1 cellular context compared by ENCODE assay signal in the genomic region with DNA sequence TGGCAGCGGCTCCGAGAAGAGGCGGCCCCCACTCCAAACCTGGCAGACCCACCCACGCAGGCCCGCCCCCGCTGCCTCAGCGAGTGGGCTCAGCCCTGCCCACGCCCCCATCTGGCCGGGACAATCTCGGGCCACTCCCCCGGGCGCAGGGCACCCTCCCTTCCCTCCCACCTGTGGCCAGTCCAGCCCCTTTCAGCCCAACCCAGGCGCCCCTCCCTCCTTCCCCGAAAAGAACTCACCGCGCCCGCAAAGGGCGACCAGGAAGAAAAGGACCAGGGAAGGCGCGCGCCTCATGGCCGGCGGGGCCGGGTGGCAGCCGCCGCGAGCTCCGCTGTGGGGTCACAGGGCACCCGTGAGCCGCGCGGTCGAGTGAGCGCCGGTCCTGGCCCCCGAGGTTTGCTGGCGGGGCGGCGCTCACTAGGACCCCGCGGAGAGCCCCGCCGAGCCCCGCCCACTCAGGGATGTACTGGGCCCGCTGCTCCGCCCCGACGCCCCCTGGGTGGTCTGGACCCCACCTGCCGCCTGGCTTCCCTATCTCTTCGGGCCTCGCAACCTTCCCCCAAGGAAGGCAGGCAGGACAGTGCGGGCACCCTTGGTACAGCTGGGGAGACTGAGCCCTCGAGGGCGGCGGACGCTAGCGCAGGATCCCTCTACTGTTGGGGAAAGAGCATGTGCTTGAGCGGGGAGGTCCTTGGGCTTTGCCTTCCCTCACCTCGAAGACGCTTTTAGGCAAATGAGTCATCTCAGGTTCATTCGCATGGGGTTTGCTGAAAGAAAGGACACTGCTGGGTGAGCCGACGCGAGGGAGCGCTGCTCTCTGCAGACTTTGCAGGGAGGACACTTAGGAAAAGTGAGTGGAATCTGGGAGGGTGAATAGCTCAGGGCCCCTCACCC.
A peak's percentile ranks its signal among the peaks of the same experiment; 100 is the strongest.
TF ChIP-seq lines count a peak whose summit lies in the region.

A gene with protein sequence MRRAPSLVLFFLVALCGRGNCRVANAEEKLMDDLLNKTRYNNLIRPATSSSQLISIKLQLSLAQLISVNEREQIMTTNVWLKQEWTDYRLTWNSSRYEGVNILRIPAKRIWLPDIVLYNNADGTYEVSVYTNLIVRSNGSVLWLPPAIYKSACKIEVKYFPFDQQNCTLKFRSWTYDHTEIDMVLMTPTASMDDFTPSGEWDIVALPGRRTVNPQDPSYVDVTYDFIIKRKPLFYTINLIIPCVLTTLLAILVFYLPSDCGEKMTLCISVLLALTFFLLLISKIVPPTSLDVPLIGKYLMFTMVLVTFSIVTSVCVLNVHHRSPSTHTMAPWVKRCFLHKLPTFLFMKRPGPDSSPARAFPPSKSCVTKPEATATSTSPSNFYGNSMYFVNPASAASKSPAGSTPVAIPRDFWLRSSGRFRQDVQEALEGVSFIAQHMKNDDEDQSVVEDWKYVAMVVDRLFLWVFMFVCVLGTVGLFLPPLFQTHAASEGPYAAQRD (minus strand): TSS at position 371 of the 894 bp plus-strand sequence. CDS start 77 bp downstream, at position 294.

TF ChIP-seq in H1, 55 proteins besides CTCF, POLR2A, EP300 and RAD21 (continues in another document):
- TF ChIP-seq POLR2AphosphoS5 (IDR thresholded peaks at IDR 0.05; ENCODE audit: low read depth, low read length) (0 out of 2 replicates have a peak, but pooled peaks have one; percentile 18), GABPA (IDR thresholded peaks at IDR 0.05; ENCODE audit: borderline replicate concordance, insufficient read depth, low read length) (no peak), KDM4A (IDR thresholded peaks at IDR 0.05; ENCODE audit: low read depth, low read length, severe bottlenecking) (peak; percentile 96), CREB1 (IDR thresholded peaks at IDR 0.05) (no peak), FOSL1 (IDR thresholded peaks at IDR 0.05; ENCODE audit: insufficient read depth, low read depth, low read length) (peak; percentile 94), ASH2L (IDR thresholded peaks at IDR 0.05; ENCODE audit: low read length) (peak; percentile 89), EZH2 (IDR thresholded peaks at IDR 0.05; ENCODE audit: low read depth, low read length, severe bottlenecking) (no peak), YY1 (IDR thresholded peaks at IDR 0.05; ENCODE audit: low read depth, low read length) (no peak), TEAD4 (IDR thresholded peaks at IDR 0.05; ENCODE audit: low read depth, low read length) (no peak), RXRA (IDR thresholded peaks at IDR 0.05; ENCODE audit: insufficient read depth, low read depth, low read length) (no peak), NANOG (IDR thresholded peaks at IDR 0.05; ENCODE audit: insufficient read depth, low read depth, low read length, poor library complexity, severe bottlenecking) (no peak), POU5F1 (IDR thresholded peaks at IDR 0.05; ENCODE audit: low read depth, low read length) (no peak), SIX5 (IDR thresholded peaks at IDR 0.05; ENCODE audit: low read depth, low read length) (no peak), BACH1 (IDR thresholded peaks at IDR 0.05; ENCODE audit: low read length) (0 out of 2 replicates have a peak, but pooled peaks have one; percentile 9), RBBP5 (IDR thresholded peaks at IDR 0.05; ENCODE audit: borderline replicate concordance, low read depth, low read length) (peak; percentile 62; the same call in 1 of the 2 replicates), SIN3A (conservative IDR thresholded peaks at IDR 0.05 in 1 of 2, IDR thresholded peaks at IDR 0.05 in 1 of 2; ENCODE audit: low read depth in 1 of 2, low read length in 2 of 2) (0 out of 4 replicates have a peak, but pooled peaks of 1 of the 2 experiments have one; percentile 14), CTBP2 (IDR thresholded peaks at IDR 0.05; ENCODE audit: borderline replicate concordance, insufficient read depth, insufficient read length, low read length) (no peak), HDAC6 (IDR thresholded peaks at IDR 0.05; ENCODE audit: low read depth, low read length) (no peak), TAF7 (optimal IDR thresholded peaks at IDR 0.05; ENCODE audit: borderline replicate concordance, low read depth, low read length) (no peak), KDM1A (IDR thresholded peaks at IDR 0.05; ENCODE audit: borderline replicate concordance, low read length) (0 out of 2 replicates have a peak, but pooled peaks have one; percentile 12), RFX5 (IDR thresholded peaks at IDR 0.05; ENCODE audit: borderline replicate concordance, low read depth, low read length) (no peak), ZNF274 (IDR thresholded peaks at IDR 0.05; ENCODE audit: borderline replicate concordance, extremely low read depth, low read length) (no peak), SAP30 (IDR thresholded peaks at IDR 0.05; ENCODE audit: insufficient read depth, insufficient replicate concordance, low read length) (peak; percentile 22), PHF8 (conservative IDR thresholded peaks at IDR 0.05; ENCODE audit: low read depth, low read length) (0 out of 2 replicates have a peak, but pooled peaks have one; percentile 23), NRF1 (IDR thresholded peaks at IDR 0.05; ENCODE audit: low read depth, low read length) (no peak), EGR1 (IDR thresholded peaks at IDR 0.05; ENCODE audit: borderline replicate concordance, low read depth, low read length) (peak; percentile 60; the same call in 1 of the 2 replicates), SIRT6 (IDR thresholded peaks at IDR 0.05; ENCODE audit: low read length) (no peak), HDAC2 (IDR thresholded peaks at IDR 0.05; ENCODE audit: borderline replicate concordance in 1 of 2, low read depth in 2 of 2, low read length in 2 of 2) (no peak; a peak in 1 of 4 replicates), SRF (IDR thresholded peaks at IDR 0.05; ENCODE audit: low read depth, low read length) (no peak), BRCA1 (IDR thresholded peaks at IDR 0.05; ENCODE audit: low read depth, low read length) (no peak), CHD1 (IDR thresholded peaks at IDR 0.05; ENCODE audit: low read depth, low read length) (no peak), TCF12 (IDR thresholded peaks at IDR 0.05; ENCODE audit: low read depth, low read length) (no peak), CHD2 (IDR thresholded peaks at IDR 0.05; ENCODE audit: low read length) (no peak), CBX8 (IDR thresholded peaks at IDR 0.05; ENCODE audit: borderline replicate concordance, low read depth, low read length) (no peak), JUN (IDR thresholded peaks at IDR 0.05; ENCODE audit: low read depth, low read length) (0 out of 2 replicates have a peak, but pooled peaks have one; percentile 44), KDM5A (IDR thresholded peaks at IDR 0.05; ENCODE audit: low read length) (no peak), JUND (IDR thresholded peaks at IDR 0.05; ENCODE audit: low read length) (peak; percentile 90), BCL11A (IDR thresholded peaks at IDR 0.05; ENCODE audit: low read depth in 2 of 2, low read length in 2 of 2) (no peak), SP1 (IDR thresholded peaks at IDR 0.05; ENCODE audit: low read depth, low read length) (peak; percentile 18; the same call in 1 of the 2 replicates), CBX5 (IDR thresholded peaks at IDR 0.05; ENCODE audit: low read depth, low read length) (no peak), RNF2 (IDR thresholded peaks at IDR 0.05; ENCODE audit: borderline replicate concordance, low read depth, low read length, missing control alignments, poor library complexity, severe bottlenecking) (peak; percentile 44), CEBPB (IDR thresholded peaks at IDR 0.05; ENCODE audit: low read depth, low read length) (no peak), SP2 (IDR thresholded peaks at IDR 0.05; ENCODE audit: low read length) (no peak)
- TF ChIP-seq, protein P1, sequence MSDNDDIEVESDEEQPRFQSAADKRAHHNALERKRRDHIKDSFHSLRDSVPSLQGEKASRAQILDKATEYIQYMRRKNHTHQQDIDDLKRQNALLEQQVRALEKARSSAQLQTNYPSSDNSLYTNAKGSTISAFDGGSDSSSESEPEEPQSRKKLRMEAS (IDR thresholded peaks at IDR 0.05), result peak; percentile 99
- TF ChIP-seq, protein P2, sequence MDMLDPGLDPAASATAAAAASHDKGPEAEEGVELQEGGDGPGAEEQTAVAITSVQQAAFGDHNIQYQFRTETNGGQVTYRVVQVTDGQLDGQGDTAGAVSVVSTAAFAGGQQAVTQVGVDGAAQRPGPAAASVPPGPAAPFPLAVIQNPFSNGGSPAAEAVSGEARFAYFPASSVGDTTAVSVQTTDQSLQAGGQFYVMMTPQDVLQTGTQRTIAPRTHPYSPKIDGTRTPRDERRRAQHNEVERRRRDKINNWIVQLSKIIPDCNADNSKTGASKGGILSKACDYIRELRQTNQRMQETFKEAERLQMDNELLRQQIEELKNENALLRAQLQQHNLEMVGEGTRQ (IDR thresholded peaks at IDR 0.05; ENCODE audit: low read length), result no peak
- TF ChIP-seq, protein P3, sequence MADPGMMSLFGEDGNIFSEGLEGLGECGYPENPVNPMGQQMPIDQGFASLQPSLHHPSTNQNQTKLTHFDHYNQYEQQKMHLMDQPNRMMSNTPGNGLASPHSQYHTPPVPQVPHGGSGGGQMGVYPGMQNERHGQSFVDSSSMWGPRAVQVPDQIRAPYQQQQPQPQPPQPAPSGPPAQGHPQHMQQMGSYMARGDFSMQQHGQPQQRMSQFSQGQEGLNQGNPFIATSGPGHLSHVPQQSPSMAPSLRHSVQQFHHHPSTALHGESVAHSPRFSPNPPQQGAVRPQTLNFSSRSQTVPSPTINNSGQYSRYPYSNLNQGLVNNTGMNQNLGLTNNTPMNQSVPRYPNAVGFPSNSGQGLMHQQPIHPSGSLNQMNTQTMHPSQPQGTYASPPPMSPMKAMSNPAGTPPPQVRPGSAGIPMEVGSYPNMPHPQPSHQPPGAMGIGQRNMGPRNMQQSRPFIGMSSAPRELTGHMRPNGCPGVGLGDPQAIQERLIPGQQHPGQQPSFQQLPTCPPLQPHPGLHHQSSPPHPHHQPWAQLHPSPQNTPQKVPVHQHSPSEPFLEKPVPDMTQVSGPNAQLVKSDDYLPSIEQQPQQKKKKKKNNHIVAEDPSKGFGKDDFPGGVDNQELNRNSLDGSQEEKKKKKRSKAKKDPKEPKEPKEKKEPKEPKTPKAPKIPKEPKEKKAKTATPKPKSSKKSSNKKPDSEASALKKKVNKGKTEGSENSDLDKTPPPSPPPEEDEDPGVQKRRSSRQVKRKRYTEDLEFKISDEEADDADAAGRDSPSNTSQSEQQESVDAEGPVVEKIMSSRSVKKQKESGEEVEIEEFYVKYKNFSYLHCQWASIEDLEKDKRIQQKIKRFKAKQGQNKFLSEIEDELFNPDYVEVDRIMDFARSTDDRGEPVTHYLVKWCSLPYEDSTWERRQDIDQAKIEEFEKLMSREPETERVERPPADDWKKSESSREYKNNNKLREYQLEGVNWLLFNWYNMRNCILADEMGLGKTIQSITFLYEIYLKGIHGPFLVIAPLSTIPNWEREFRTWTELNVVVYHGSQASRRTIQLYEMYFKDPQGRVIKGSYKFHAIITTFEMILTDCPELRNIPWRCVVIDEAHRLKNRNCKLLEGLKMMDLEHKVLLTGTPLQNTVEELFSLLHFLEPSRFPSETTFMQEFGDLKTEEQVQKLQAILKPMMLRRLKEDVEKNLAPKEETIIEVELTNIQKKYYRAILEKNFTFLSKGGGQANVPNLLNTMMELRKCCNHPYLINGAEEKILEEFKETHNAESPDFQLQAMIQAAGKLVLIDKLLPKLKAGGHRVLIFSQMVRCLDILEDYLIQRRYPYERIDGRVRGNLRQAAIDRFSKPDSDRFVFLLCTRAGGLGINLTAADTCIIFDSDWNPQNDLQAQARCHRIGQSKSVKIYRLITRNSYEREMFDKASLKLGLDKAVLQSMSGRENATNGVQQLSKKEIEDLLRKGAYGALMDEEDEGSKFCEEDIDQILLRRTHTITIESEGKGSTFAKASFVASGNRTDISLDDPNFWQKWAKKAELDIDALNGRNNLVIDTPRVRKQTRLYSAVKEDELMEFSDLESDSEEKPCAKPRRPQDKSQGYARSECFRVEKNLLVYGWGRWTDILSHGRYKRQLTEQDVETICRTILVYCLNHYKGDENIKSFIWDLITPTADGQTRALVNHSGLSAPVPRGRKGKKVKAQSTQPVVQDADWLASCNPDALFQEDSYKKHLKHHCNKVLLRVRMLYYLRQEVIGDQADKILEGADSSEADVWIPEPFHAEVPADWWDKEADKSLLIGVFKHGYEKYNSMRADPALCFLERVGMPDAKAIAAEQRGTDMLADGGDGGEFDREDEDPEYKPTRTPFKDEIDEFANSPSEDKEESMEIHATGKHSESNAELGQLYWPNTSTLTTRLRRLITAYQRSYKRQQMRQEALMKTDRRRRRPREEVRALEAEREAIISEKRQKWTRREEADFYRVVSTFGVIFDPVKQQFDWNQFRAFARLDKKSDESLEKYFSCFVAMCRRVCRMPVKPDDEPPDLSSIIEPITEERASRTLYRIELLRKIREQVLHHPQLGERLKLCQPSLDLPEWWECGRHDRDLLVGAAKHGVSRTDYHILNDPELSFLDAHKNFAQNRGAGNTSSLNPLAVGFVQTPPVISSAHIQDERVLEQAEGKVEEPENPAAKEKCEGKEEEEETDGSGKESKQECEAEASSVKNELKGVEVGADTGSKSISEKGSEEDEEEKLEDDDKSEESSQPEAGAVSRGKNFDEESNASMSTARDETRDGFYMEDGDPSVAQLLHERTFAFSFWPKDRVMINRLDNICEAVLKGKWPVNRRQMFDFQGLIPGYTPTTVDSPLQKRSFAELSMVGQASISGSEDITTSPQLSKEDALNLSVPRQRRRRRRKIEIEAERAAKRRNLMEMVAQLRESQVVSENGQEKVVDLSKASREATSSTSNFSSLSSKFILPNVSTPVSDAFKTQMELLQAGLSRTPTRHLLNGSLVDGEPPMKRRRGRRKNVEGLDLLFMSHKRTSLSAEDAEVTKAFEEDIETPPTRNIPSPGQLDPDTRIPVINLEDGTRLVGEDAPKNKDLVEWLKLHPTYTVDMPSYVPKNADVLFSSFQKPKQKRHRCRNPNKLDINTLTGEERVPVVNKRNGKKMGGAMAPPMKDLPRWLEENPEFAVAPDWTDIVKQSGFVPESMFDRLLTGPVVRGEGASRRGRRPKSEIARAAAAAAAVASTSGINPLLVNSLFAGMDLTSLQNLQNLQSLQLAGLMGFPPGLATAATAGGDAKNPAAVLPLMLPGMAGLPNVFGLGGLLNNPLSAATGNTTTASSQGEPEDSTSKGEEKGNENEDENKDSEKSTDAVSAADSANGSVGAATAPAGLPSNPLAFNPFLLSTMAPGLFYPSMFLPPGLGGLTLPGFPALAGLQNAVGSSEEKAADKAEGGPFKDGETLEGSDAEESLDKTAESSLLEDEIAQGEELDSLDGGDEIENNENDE (IDR thresholded peaks at IDR 0.05; ENCODE audit: insufficient replicate concordance, low read length), result no peak
- TF ChIP-seq, protein P4, sequence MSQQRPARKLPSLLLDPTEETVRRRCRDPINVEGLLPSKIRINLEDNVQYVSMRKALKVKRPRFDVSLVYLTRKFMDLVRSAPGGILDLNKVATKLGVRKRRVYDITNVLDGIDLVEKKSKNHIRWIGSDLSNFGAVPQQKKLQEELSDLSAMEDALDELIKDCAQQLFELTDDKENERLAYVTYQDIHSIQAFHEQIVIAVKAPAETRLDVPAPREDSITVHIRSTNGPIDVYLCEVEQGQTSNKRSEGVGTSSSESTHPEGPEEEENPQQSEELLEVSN (IDR thresholded peaks at IDR 0.05), result peak; percentile 99
- TF ChIP-seq, protein P5, sequence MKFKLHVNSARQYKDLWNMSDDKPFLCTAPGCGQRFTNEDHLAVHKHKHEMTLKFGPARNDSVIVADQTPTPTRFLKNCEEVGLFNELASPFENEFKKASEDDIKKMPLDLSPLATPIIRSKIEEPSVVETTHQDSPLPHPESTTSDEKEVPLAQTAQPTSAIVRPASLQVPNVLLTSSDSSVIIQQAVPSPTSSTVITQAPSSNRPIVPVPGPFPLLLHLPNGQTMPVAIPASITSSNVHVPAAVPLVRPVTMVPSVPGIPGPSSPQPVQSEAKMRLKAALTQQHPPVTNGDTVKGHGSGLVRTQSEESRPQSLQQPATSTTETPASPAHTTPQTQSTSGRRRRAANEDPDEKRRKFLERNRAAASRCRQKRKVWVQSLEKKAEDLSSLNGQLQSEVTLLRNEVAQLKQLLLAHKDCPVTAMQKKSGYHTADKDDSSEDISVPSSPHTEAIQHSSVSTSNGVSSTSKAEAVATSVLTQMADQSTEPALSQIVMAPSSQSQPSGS (IDR thresholded peaks at IDR 0.05; ENCODE audit: low read length), result no peak
